25 cellular contexts compared by ENCODE assay signal in the genomic region with DNA sequence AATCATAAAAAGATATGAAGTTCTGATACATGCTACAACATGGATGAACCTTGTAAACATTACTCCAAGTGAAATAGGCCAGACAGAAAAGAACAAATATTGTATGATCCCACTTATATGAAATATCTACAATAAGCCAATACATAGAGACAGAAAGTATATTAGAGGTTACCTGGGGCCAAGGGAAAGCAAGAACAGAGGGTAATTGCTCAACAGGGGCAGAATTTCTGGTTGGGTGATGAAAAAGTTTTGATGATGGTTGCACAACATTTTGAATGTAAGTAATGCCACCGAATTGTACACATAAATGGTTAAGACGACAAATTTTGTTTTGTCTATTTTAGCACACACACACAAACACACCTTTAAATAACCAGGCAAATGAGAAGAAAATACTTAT.
"Had no signal": no experiment of that assay in that cellular context is flagged by ENCODE, and none has a peak within 500 bp of the region (broad histone marks: within the 10 kb centered on the region; RNA-seq: fewer than 3 reads in every experiment).

No MANE protein-coding gene starts in this region.

- H3K36me3 Mint-ChIP-seq: activated naive CD8-positive, alpha-beta T cell had no signal

- H3K4me3 Mint-ChIP-seq: activated CD4-positive, alpha-beta T cell treated with anti-CD3 and anti-CD28 coated beads, Interleukin-2, amount 10 ng/mL, durations not matched to agents 24 days and 14 days; activated naive CD8-positive, alpha-beta T cell; activated T-cell treated with anti-CD3 and anti-CD28 coated beads, Interleukin-2, amount 50 U/mL, for 4 hours; T-helper 1 cell treated with Interleukin-12 subunit alpha and Interleukin-12 subunit beta and Interleukin-4 antibody, amounts not matched to agents 30 μg/mL and 1 μg/mL, for 36 hours had no signal

- H3K9me3 Mint-ChIP-seq: T-helper 1 cell treated with Interleukin-12 subunit alpha and Interleukin-12 subunit beta and Interleukin-4 antibody, amounts not matched to agents 30 μg/mL and 1 μg/mL, for 36 hours had no signal

- DNase-seq: activated CD4-positive, alpha-beta T cell treated with anti-CD3 and anti-CD28 coated beads, Interleukin-2, amount 10 ng/mL, durations not matched to agents 24 days and 14 days; activated CD4-positive, alpha-beta T cell treated with anti-CD3 and anti-CD28 coated beads, Interleukin-2, amount 50 U/mL, for 48 hours; activated CD4-positive, CD25-positive, alpha-beta regulatory T cell treated with anti-CD3 and anti-CD28 coated beads, Interleukin-2, amount 50 U/mL, for 72 hours; activated effector memory CD4-positive, alpha-beta T cell treated with anti-CD3 and anti-CD28 coated beads, Interleukin-2, amount 50 U/mL, for 16 hours; activated naive CD4-positive, alpha-beta T cell treated with Interleukin-2 at 50 U/mL for 16 hours; activated T-cell treated with anti-CD3 and anti-CD28 coated beads, Interleukin-2, amount 50 U/mL, for 4 hours; brain microvascular endothelial cell; caudate nucleus; colonic mucosa; IMR-90; MM.1S; NCI-H1092 treated with DMSO at 0.1 percent for 48 hours; NCI-H1417 treated with DMSO at 0.1 percent for 48 hours; NCI-H1694; NCI-H2029; NCI-H2107; NCI-H2171 treated with DMSO at 0.1 percent for 48 hours; NCI-H226; NCI-H510A; NCI-H69; OCI-M1; Peyer's patch; Right ventricle myocardium superior had no signal

- ATAC-seq: activated T-cell treated with anti-CD3 and anti-CD28 coated beads, Interleukin-2, amount 50 U/mL, for 4 hours had no signal

- H3K27me3 Mint-ChIP-seq: activated CD4-positive, alpha-beta T cell treated with anti-CD3 and anti-CD28 coated beads, Interleukin-2, amount 10 ng/mL, durations not matched to agents 24 days and 14 days; activated naive CD8-positive, alpha-beta T cell had no signal

- H3K27ac Mint-ChIP-seq: activated CD4-positive, alpha-beta T cell treated with anti-CD3 and anti-CD28 coated beads, Interleukin-2, amount 10 ng/mL, durations not matched to agents 24 days and 14 days; activated naive CD8-positive, alpha-beta T cell; T-helper 1 cell treated with Interleukin-12 subunit alpha and Interleukin-12 subunit beta and Interleukin-4 antibody, amounts not matched to agents 30 μg/mL and 1 μg/mL, for 36 hours had no signal
